10 cellular contexts compared by ENCODE assay signal in genomic region chr6:24949020-24949569, GRCh38. TPM values are rescaled to one million over a fixed set of nuclear protein-coding genes. Genes with fewer than 3 reads are reported as not detected.
DNase-seq lines count a peak whose midpoint lies in the region; ATAC-seq and TF ChIP-seq lines count a peak whose summit lies in the region.
"Had no signal": no experiment of that assay in that cellular context is flagged by ENCODE, and none has a peak within 500 bp of the region (broad histone marks: within the 10 kb centered on the region; RNA-seq: fewer than 3 reads in every experiment).

No MANE protein-coding gene starts in this region.

- H3K9me3 ChIP-seq in uterus, result peaks cover 0 to 8% of the 10 kb centered on the region in 2 donors

- no peak overlapping the region for H3K4me3 ChIP-seq in uterus
- H3K4me3 ChIP-seq: cardiac muscle cell had no signal

- no peaks in the 10 kb centered on the region for H3K36me3 ChIP-seq in uterus
- H3K36me3 ChIP-seq: cardiac muscle cell had no signal

- H3K36me3 Mint-ChIP-seq in activated CD4-positive, alpha-beta T cell treated with anti-CD3 and anti-CD28 coated beads, Interleukin-2, amount 10 ng/mL, durations not matched to agents 7 days and 5 days (ENCODE audit: low read depth), result peaks cover 68% of the 10 kb centered on the region
- peaks cover 37% of the 10 kb centered on the region for H3K36me3 Mint-ChIP-seq in stimulated activated memory B cell treated with anti-CD40 and anti-IgM and Interleukin-4, amounts not matched to agents 10 μg/mL and 1 μg/mL and 100 μg/mL, for 72 hours

- H3K27me3 Mint-ChIP-seq in activated CD4-positive, alpha-beta T cell treated with anti-CD3 and anti-CD28 coated beads, Interleukin-2, amount 10 ng/mL, durations not matched to agents 7 days and 5 days, result no peaks in the 10 kb centered on the region
- H3K27me3 Mint-ChIP-seq in stimulated activated memory B cell treated with anti-CD40 and anti-IgM and Interleukin-4, amounts not matched to agents 10 μg/mL and 1 μg/mL and 100 μg/mL, for 72 hours, result no peaks in the 10 kb centered on the region

- no peak for TF ChIP-seq CTCF in uterus (IDR thresholded peaks at IDR 0.05)

- H3K27ac ChIP-seq in uterus, result no peak overlapping the region
- H3K27ac ChIP-seq: cardiac muscle cell had no signal

- DNase-seq in activated CD4-positive, alpha-beta T cell treated with anti-CD3 and anti-CD28 coated beads, Interleukin-2, amount 10 ng/mL, durations not matched to agents 7 days and 5 days, result peak; percentile 90
- no peak for DNase-seq in activated CD4-positive, alpha-beta T cell treated with anti-CD3 and anti-CD28 coated beads, Interleukin-2, amount 50 U/mL, for 4 hours
- DNase-seq in OCI-M1 (lab: John Stamatoyannopoulos, UW), result peak; percentile 26
- DNase-seq in H4 (ENCODE audit: low spot score), result no peak
- DNase-seq in uterus, result no peak
- DNase-seq in GM03348 (ENCODE audit: low spot score), result no peak
- DNase-seq: NCI-H2171 treated with DMSO at 0.1 percent for 48 hours had no signal

- H3K4me3 Mint-ChIP-seq in activated CD4-positive, alpha-beta T cell treated with anti-CD3 and anti-CD28 coated beads, Interleukin-2, amount 10 ng/mL, durations not matched to agents 7 days and 5 days, result peak overlapping the region; percentile 40
- peak overlapping the region; percentile 76 for H3K4me3 Mint-ChIP-seq in stimulated activated memory B cell treated with anti-CD40 and anti-IgM and Interleukin-4, amounts not matched to agents 10 μg/mL and 1 μg/mL and 100 μg/mL, for 72 hours

- H3K4me1 Mint-ChIP-seq in activated CD4-positive, alpha-beta T cell treated with anti-CD3 and anti-CD28 coated beads, Interleukin-2, amount 10 ng/mL, durations not matched to agents 7 days and 5 days, result peaks cover 76% of the 10 kb centered on the region
- H3K4me1 Mint-ChIP-seq in stimulated activated memory B cell treated with anti-CD40 and anti-IgM and Interleukin-4, amounts not matched to agents 10 μg/mL and 1 μg/mL and 100 μg/mL, for 72 hours, result peaks cover 83% of the 10 kb centered on the region

- peak; percentile 93 for ATAC-seq in HG02840 (IDR thresholded peaks at IDR 0.05; ENCODE audit: low FRiP score, unreplicated experiment)
- ATAC-seq in stimulated activated memory B cell treated with anti-CD40 and anti-IgM and Interleukin-4, amounts not matched to agents 10 μg/mL and 1 μg/mL and 100 μg/mL, for 72 hours, result peak; percentile 97

- H3K27ac Mint-ChIP-seq in activated CD4-positive, alpha-beta T cell treated with anti-CD3 and anti-CD28 coated beads, Interleukin-2, amount 10 ng/mL, durations not matched to agents 7 days and 5 days, result peak overlapping the region; percentile 96
- H3K27ac Mint-ChIP-seq in stimulated activated memory B cell treated with anti-CD40 and anti-IgM and Interleukin-4, amounts not matched to agents 10 μg/mL and 1 μg/mL and 100 μg/mL, for 72 hours, result peak overlapping the region; percentile 96

- POLR2A ChIA-PET in activated CD4-positive, alpha-beta T cell treated with anti-CD3 and anti-CD28 coated beads, Interleukin-2, amount 10 ng/mL, durations not matched to agents 7 days and 5 days (lab: Charles Lee), result interaction anchor here (1.1 to 1.8 kb wide), 2 partner anchors 10 to 13 kb away, joined by 3 to 10 read pairs; partner anchors contain the start of gene RIPOR2

- H3K9me3 Mint-ChIP-seq in activated CD4-positive, alpha-beta T cell treated with anti-CD3 and anti-CD28 coated beads, Interleukin-2, amount 10 ng/mL, durations not matched to agents 7 days and 5 days, result peaks cover 29% of the 10 kb centered on the region
- H3K9me3 Mint-ChIP-seq in stimulated activated memory B cell treated with anti-CD40 and anti-IgM and Interleukin-4, amounts not matched to agents 10 μg/mL and 1 μg/mL and 100 μg/mL, for 72 hours, result peaks cover 11% of the 10 kb centered on the region

- intact Hi-C loops in uterus (cut with DNase I; ENCODE audit: low total_unique reads), result no loop called here

- no peaks in the 10 kb centered on the region for H3K27me3 ChIP-seq in uterus
- H3K27me3 ChIP-seq: cardiac muscle cell had no signal

- no peaks in the 10 kb centered on the region for H3K4me1 ChIP-seq in uterus

- CTCF ChIA-PET in activated CD4-positive, alpha-beta T cell treated with anti-CD3 and anti-CD28 coated beads, Interleukin-2, amount 10 ng/mL, durations not matched to agents 7 days and 5 days (lab: Charles Lee), result interaction anchor here (0.6 to 4.4 kb wide), 5 partner anchors 8 to 175 kb away, joined by 3 to 26 read pairs (median 4); partner anchors contain the start of gene RIPOR2

- TF ChIP-seq POLR2A in uterus (IDR thresholded peaks at IDR 0.05), result no peak

RNA-seq across cellular contexts. Expression of gene RIPOR2, which starts 13.3 kb away (rescaled TPM):
- total RNA-seq in activated CD4-positive, alpha-beta T cell treated with anti-CD3 and anti-CD28 coated beads, Interleukin-2, amount 10 ng/mL, durations not matched to agents 7 days and 5 days, result 100 to 1,000 TPM; 287 to 303 TPM
- total RNA-seq in H4 (2014; rRNA removed; shearing (Covaris generic)), result not detected in 2 replicates
- total RNA-seq in uterus, result 100 to 1,000 TPM in 2 of 4 donors, 10 to 100 TPM in 2; 29.0 to 106 (median 80.4) TPM

Comparison
In these comparisons a context has a peak if more than half of its experiments do, and no peak if none do; other contexts are left out.
1. DNase-seq: peak in activated CD4-positive, alpha-beta T cell treated with anti-CD3 and anti-CD28 coated beads, Interleukin-2, amount 10 ng/mL, durations not matched to agents 7 days and 5 days (single experiment) and OCI-M1 (single experiment); none in activated CD4-positive, alpha-beta T cell treated with anti-CD3 and anti-CD28 coated beads, Interleukin-2, amount 50 U/mL, for 4 hours (0 of 2), H4 (single experiment), uterus (0 of 2) and GM03348 (single experiment).
2. RNA of gene RIPOR2, which starts 13.3 kb away (total RNA-seq): 287 to 303 TPM in activated CD4-positive, alpha-beta T cell treated with anti-CD3 and anti-CD28 coated beads, Interleukin-2, amount 10 ng/mL, durations not matched to agents 7 days and 5 days and 29.0 to 106 TPM in uterus; not detected in H4; every median in the first group is over 10 times any median in the second.